ENCODE assay signal across 9 cellular contexts in the genomic region with DNA sequence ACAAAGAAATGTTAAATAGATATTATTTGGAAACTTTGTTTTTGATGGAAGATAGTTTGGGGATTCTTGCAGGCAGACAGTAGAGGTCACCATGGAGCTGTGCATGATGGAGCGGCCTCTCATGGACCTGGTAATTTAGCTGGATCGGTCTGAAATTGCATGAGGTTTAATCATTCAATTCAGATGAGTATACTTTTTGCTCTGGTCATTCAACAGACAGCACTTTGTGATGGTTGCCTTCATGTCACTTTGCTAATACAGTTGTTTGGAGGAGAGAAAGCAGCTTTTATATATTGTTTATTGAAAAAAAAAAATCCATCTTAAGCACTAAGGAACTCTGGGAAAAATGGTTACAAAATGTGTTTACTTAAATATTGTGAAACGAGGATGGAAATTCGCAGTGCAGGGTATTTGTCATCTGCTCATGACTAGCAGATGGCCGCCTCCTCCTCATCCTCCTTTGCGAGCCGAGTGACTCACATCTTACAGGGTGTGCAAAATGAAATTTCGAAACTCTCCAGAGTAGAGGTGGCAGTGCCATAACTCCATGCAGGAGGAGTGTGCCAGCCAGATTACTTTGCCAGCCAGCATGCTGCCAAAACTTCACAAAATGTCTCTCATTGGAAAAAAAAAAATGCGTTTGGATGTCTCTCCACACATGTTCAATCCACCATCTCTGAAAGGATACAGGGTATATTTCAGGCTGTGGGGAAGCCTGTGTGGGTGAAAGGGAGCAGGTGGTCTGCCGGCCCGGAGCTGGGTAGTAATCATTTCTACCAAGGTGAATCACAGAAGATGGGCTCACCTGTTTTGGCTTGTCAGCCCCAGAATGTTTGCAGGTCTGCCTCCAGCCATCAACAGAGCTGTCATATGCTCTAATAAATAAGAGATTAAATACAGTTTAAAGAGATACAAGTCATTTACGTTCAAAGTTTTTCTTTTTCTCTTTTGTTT.
DNase-seq lines count a peak whose midpoint lies in the region; ATAC-seq, FAIRE-seq and TF ChIP-seq lines count a peak whose summit lies in the region.
"Had no signal": no experiment of that assay in that cellular context is flagged by ENCODE, and none has a peak within 500 bp of the region (broad histone marks: within the 10 kb centered on the region; RNA-seq: fewer than 3 reads in every experiment).

No MANE protein-coding gene starts in this region.

- no peaks in the 10 kb centered on the region for H3K9me1 ChIP-seq in keratinocyte (ENCODE audit: control insufficient read depth, extremely low read depth, insufficient read depth, low read length)

- H3K9me3 ChIP-seq in keratinocyte (ENCODE audit: control insufficient read depth, low read depth, low read length), result no peaks in the 10 kb centered on the region
- H3K9me3 ChIP-seq: SJCRH30 had no signal

- H3K4me2 ChIP-seq in keratinocyte (ENCODE audit: control insufficient read depth, extremely low read depth, insufficient read depth, low read depth, low read length), result peak overlapping the region; percentile 78

- no peaks in the 10 kb centered on the region for H4K20me1 ChIP-seq in keratinocyte (ENCODE audit: control insufficient read depth, extremely low read depth, insufficient read depth, low read length)

- in situ Hi-C loops in brain microvascular endothelial cell (cut with HindIII; ENCODE audit: low pct_ligation_motif_present, low sequenced_read_pairs), result loop anchor here (25.0 kb wide), 1 partner anchor 247 kb away; no protein-coding TSS in a partner anchor

- FAIRE-seq in keratinocyte (lab: Jason Lieb, UNC) (peak; percentile 88), GM19239 (lab: Jason Lieb, UNC) (no peak)

- ATAC-seq in GM21526 (IDR thresholded peaks at IDR 0.05; ENCODE audit: low FRiP score, unreplicated experiment), result no peak

- dilution Hi-C loops in keratinocyte (cut with MboI; ENCODE audit: extremely low pct_ligation_motif_present, low sequenced_read_pairs), result no loop called here

- H2AFZ ChIP-seq in keratinocyte (ENCODE audit: control insufficient read depth, low read length), result peak overlapping the region; percentile 46

- DNase-seq in CMK (ENCODE audit: low read depth) (peak; percentile 4), HT1080 (ENCODE audit: low read depth) (peak; percentile 92), SW 1271 (lab: John Stamatoyannopoulos, UW) (peak; percentile 23 to 75), brain microvascular endothelial cell (peak; percentile 76), keratinocyte (ENCODE audit: low read depth, low spot score) (peak; percentile 78), GM19239 (ENCODE audit: insufficient read length, low spot score) (no peak)
- peak; percentile 3 to 8 for DNase-seq in stimulated activated CD4-positive, alpha-beta T cell treated with anti-CD3 and anti-CD28 coated beads, Interleukin-1b, Interleukin-23, amount 100 ng/mL, for 4 hours (ENCODE audit: low read depth in 2 of 2)

- H3K4me3 ChIP-seq in brain microvascular endothelial cell (ENCODE audit: low read depth, low read length), result no peak overlapping the region
- H3K4me3 ChIP-seq in keratinocyte (ENCODE audit: control insufficient read depth in 2 of 3, extremely low read depth in 1 of 3, insufficient read depth in 2 of 3, low read depth in 1 of 3, low read length in 3 of 3), result peak overlapping the region in 1 of 3 experiments; percentile 48
- H3K4me3 ChIP-seq: SJCRH30 had no signal

- H3K9ac ChIP-seq in keratinocyte (ENCODE audit: control insufficient read depth, extremely low read depth, insufficient read depth, low read length), result peak overlapping the region; percentile 55

- peaks cover 41% of the 10 kb centered on the region for H3K4me1 ChIP-seq in keratinocyte (ENCODE audit: control insufficient read depth, extremely low read depth, insufficient read depth, low read length)
- H3K4me1 ChIP-seq: SJCRH30 had no signal

- no peaks in the 10 kb centered on the region for H3K79me2 ChIP-seq in keratinocyte (ENCODE audit: control insufficient read depth, insufficient read depth, low read length)

- H3K36me3 ChIP-seq in brain microvascular endothelial cell (replicated peaks) (no peaks in the 10 kb centered on the region), keratinocyte (ENCODE audit: control insufficient read depth in 2 of 2, extremely low read depth in 1 of 2, insufficient read depth in 2 of 2, low read length in 2 of 2) (peaks cover 6% of the 10 kb centered on the region in 2 experiments)
- H3K36me3 ChIP-seq: SJCRH30 had no signal

- H3K27ac ChIP-seq in brain microvascular endothelial cell, result peak overlapping the region; percentile 59
- peak overlapping the region; percentile 79 for H3K27ac ChIP-seq in keratinocyte (ENCODE audit: control insufficient read depth, insufficient read depth, low read length)
- H3K27ac ChIP-seq: SJCRH30 had no signal

- TF ChIP-seq CTCF in brain microvascular endothelial cell (IDR thresholded peaks at IDR 0.05; ENCODE audit: low read depth, low read length, missing control alignments) (peak; percentile 79), keratinocyte (optimal IDR thresholded peaks at IDR 0.05 in 1 of 3, IDR thresholded peaks at IDR 0.05 in 1 of 3, conservative IDR thresholded peaks at IDR 0.05 in 1 of 3; ENCODE audit: extremely low read depth in 1 of 3, insufficient read depth in 2 of 3, low read length in 3 of 3) (peak; percentile 67 to 80 (median 75))

- H3K27me3 ChIP-seq in brain microvascular endothelial cell (replicated peaks), result no peaks in the 10 kb centered on the region
- H3K27me3 ChIP-seq in keratinocyte (ENCODE audit: control insufficient read depth, extremely low read depth, insufficient read depth, low read length), result no peaks in the 10 kb centered on the region
- H3K27me3 ChIP-seq: SJCRH30 had no signal
